Comparison of ENCODE assay signal across 16 cellular contexts in the genomic region with DNA sequence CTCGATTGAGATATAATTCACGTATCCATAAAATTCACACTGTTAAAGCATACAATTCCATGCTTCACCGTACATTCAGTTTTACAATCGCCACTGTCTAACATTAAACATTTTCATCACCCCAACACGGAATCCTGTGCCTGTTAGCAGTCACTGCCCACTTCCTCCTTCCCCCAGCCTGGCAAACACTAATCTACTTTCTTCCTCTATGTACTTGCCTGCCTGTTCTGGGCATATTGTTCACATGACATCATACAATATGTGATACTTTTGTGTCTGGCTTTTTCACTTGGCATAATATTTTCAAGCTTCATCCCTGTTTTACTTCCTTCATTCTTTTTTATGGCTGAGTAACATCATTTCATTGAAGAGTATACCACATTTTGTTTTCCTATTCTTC.
DNase-seq lines count a peak whose midpoint lies in the region; ATAC-seq and TF ChIP-seq lines count a peak whose summit lies in the region.
"Had no signal": no experiment of that assay in that cellular context is flagged by ENCODE, and none has a peak within 500 bp of the region (broad histone marks: within the 10 kb centered on the region; RNA-seq: fewer than 3 reads in every experiment).

No MANE protein-coding gene starts in this region.

- no peak overlapping the region for H4K8ac ChIP-seq in mesenchymal stem cell (ENCODE audit: low read length)

- no peak overlapping the region for H3K4me2 ChIP-seq in mesenchymal stem cell (ENCODE audit: low read length, poor library complexity, severe bottlenecking)

- H3K27ac ChIP-seq in mesenchymal stem cell (ENCODE audit: low read length, poor library complexity, severe bottlenecking), result no peak overlapping the region

- ATAC-seq in sciatic nerve, result no peak
- ATAC-seq: T-helper 17 cell had no signal

- H3K14ac ChIP-seq in mesenchymal stem cell (ENCODE audit: low read length in 2 of 2), result peak overlapping the region in 1 of 2 experiments; percentile 48

- H3K4ac ChIP-seq in mesenchymal stem cell (ENCODE audit: low read depth in 1 of 2, low read length in 2 of 2), result no peak overlapping the region

- H3K9me3 Mint-ChIP-seq in brain, result no peaks in the 10 kb centered on the region
- peaks cover 6% of the 10 kb centered on the region for H3K9me3 Mint-ChIP-seq in type B pancreatic cell

- no peaks in the 10 kb centered on the region for H3K4me1 ChIP-seq in mesenchymal stem cell (ENCODE audit: control insufficient read depth, insufficient read depth, low read depth, low read length)

- H3K4me3 Mint-ChIP-seq in brain (no peak overlapping the region), type B pancreatic cell (no peak overlapping the region)
- H3K4me3 Mint-ChIP-seq: T-helper 17 cell had no signal

- H3K18ac ChIP-seq in mesenchymal stem cell (ENCODE audit: low read depth in 1 of 2, low read length in 2 of 2), result no peak overlapping the region

- H3K79me1 ChIP-seq in mesenchymal stem cell (replicated peaks; ENCODE audit: low read length, poor library complexity, severe bottlenecking), result no peaks in the 10 kb centered on the region

- TF ChIP-seq CTCF in brain (conservative IDR thresholded peaks at IDR 0.05) (no peak), type B pancreatic cell (conservative IDR thresholded peaks at IDR 0.05) (no peak)

- 89% methylated on average over 5 of the region's 5 CpGs for whole genome bisulfite sequencing in mesenchymal stem cell

- H3K9ac ChIP-seq in mesenchymal stem cell (ENCODE audit: low read length), result no peak overlapping the region

- H3K27ac Mint-ChIP-seq in brain (peak overlapping the region; percentile 7 to 67 (median 16)), type B pancreatic cell (no peak overlapping the region)
- H3K27ac Mint-ChIP-seq: T-helper 17 cell had no signal

- no peak overlapping the region for H4K91ac ChIP-seq in mesenchymal stem cell (ENCODE audit: low read length)

- no peak overlapping the region for H3K4me3 ChIP-seq in mesenchymal stem cell (ENCODE audit: insufficient read depth in 1 of 2, low read depth in 1 of 2, low read length in 2 of 2)

- no peaks in the 10 kb centered on the region for H3K36me3 Mint-ChIP-seq in brain
- H3K36me3 Mint-ChIP-seq in type B pancreatic cell, result no peaks in the 10 kb centered on the region

- no peaks in the 10 kb centered on the region for H3K9me3 ChIP-seq in mesenchymal stem cell (ENCODE audit: control insufficient read depth, low read length)

- no peak overlapping the region for H2BK5ac ChIP-seq in mesenchymal stem cell (ENCODE audit: low read depth, low read length, poor library complexity, severe bottlenecking)

- H2AFZ ChIP-seq in mesenchymal stem cell (ENCODE audit: low read depth, low read length), result no peak overlapping the region

- H2BK120ac ChIP-seq in mesenchymal stem cell (ENCODE audit: low read depth, low read length), result no peak overlapping the region

- DNase-seq in EL (peak; percentile 37), KBM-7 (peak; percentile 6), mesenchymal stem cell (no peak), mucosa of gallbladder (ENCODE audit: low spot score) (no peak), NCI-H2107 treated with DMSO at 0.1 percent for 48 hours (lab: John Stamatoyannopoulos, UW; ENCODE audit: unreplicated experiment) (no peak), type B pancreatic cell (ENCODE audit: extremely low spot score, unreplicated experiment) (no peak), sciatic nerve (ENCODE audit: low spot score) (no peak)
- DNase-seq: amniotic stem cell; COR-L47; erythroblast; KG1; kidney; NCI-H526 treated with DMSO at 0.1 percent for 48 hours; stimulated activated CD4-positive, alpha-beta T cell treated with anti-CD3 and anti-CD28 coated beads, Interleukin-2, amount 100 ng/mL, for 48 hours; T-helper 17 cell had no signal

- no peaks in the 10 kb centered on the region for H3K36me3 ChIP-seq in mesenchymal stem cell (ENCODE audit: control insufficient read depth in 1 of 2, insufficient read depth in 2 of 2, low read depth in 1 of 2, low read length in 2 of 2)

- peak overlapping the region; percentile 45 to 72 for H2BK12ac ChIP-seq in mesenchymal stem cell (ENCODE audit: low read length in 2 of 2)

- no peak overlapping the region for H2BK15ac ChIP-seq in mesenchymal stem cell (ENCODE audit: low read depth, poor library complexity, severe bottlenecking)

- H3K27me3 Mint-ChIP-seq in brain (no peaks in the 10 kb centered on the region), type B pancreatic cell (no peaks in the 10 kb centered on the region)

- H3K23ac ChIP-seq in mesenchymal stem cell (ENCODE audit: low read length in 2 of 2), result no peak overlapping the region

- in situ Hi-C loops in KBM-7 (cut with MboI; ENCODE audit: low pct_unique_long_range_greater_than_20kb, low sequenced_read_pairs), result no loop called here

- H3K4me1 Mint-ChIP-seq in brain (peaks cover 53% of the 10 kb centered on the region), type B pancreatic cell (ENCODE audit: unreplicated experiment) (peaks cover 34% of the 10 kb centered on the region)
- H3K4me1 Mint-ChIP-seq: T-helper 17 cell had no signal

- no peak overlapping the region for H2AK5ac ChIP-seq in mesenchymal stem cell (ENCODE audit: low read length, severe bottlenecking)

- no peaks in the 10 kb centered on the region for H3K27me3 ChIP-seq in mesenchymal stem cell (ENCODE audit: control insufficient read depth in 1 of 2, insufficient read depth in 1 of 2, low read length in 2 of 2)

- intact Hi-C loops in sciatic nerve (cut with DNase I), result no loop called here

Comparison
In these comparisons a context has a peak if more than half of its experiments do, and no peak if none do; other contexts are left out.
1. DNase-seq: peak in EL (single experiment) and KBM-7 (single experiment); none in mesenchymal stem cell (single experiment), mucosa of gallbladder (single experiment), NCI-H2107 treated with DMSO at 0.1 percent for 48 hours (single experiment), type B pancreatic cell (single experiment) and sciatic nerve (single experiment).